9 cellular contexts compared by ENCODE assay signal in the genomic region with DNA sequence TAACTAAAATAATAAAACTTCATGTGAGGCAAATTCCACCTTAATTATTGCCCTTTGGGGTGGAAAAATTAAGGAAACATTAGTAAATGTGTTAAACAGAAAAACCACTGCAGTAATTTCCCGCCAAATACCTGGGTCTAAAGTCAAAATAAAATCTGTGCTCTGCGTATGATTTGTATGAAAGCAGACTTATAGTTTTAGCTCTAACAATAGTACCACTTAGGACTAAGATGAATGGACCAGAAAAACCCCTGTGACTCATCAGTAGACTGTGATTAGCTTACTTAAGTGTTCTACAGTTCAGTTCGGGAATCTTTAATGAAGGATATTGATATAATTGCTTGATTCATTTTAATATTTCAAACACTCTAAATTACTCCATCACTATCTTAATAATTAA. TPM values are rescaled to one million over a fixed set of nuclear protein-coding genes. Genes with fewer than 3 reads are reported as not detected.
A peak's percentile ranks its signal among the peaks of the same experiment; 100 is the strongest.
DNase-seq lines count a peak whose midpoint lies in the region; ATAC-seq and TF ChIP-seq lines count a peak whose summit lies in the region.
"Had no signal": no experiment of that assay in that cellular context is flagged by ENCODE, and none has a peak within 500 bp of the region (broad histone marks: within the 10 kb centered on the region; RNA-seq: fewer than 3 reads in every experiment).

No MANE protein-coding gene starts in this region.

- peaks cover 46% of the 10 kb centered on the region for H3K4me1 ChIP-seq in smooth muscle cell (ENCODE audit: low read depth)

- H3K4me2 ChIP-seq in smooth muscle cell, result peak overlapping the region; percentile 67

- no peak overlapping the region for H2AFZ ChIP-seq in smooth muscle cell (ENCODE audit: low read depth)

- 32% methylated on average over 3 of the region's 3 CpGs for WGBS in smooth muscle cell (ENCODE audit: low lambda C conversion rate)

- H3K27ac ChIP-seq in smooth muscle cell (ENCODE audit: low read depth), result peak overlapping the region; percentile 97
- no peak overlapping the region for H3K27ac ChIP-seq in substantia nigra (ENCODE audit: low read depth, low read length, poor library complexity, severe bottlenecking)

- TF ChIP-seq CTCF in smooth muscle cell (IDR thresholded peaks at IDR 0.05; ENCODE audit: borderline replicate concordance, insufficient read depth, poor library complexity, severe bottlenecking), result no peak

- peak; percentile 7 for DNase-seq in NCI-H446 treated with DMSO at 0.1 percent for 48 hours (lab: John Stamatoyannopoulos, UW)
- no peak for DNase-seq in NCI-H446 (lab: John Stamatoyannopoulos, UW)
- peak; percentile 73 for DNase-seq in dermis blood vessel endothelial cell
- no peak for DNase-seq in smooth muscle cell (lab: John Stamatoyannopoulos, UW; ENCODE audit: unreplicated experiment)
- DNase-seq in LoVo (ENCODE audit: low spot score), result no peak
- DNase-seq in substantia nigra (lab: John Stamatoyannopoulos, UW), result no peak
- no peak for DNase-seq in NCI-H2171 (lab: John Stamatoyannopoulos, UW)
- DNase-seq: NCI-H1694 had no signal

- peaks cover 11% of the 10 kb centered on the region for H3K79me2 ChIP-seq in smooth muscle cell (ENCODE audit: low read depth)

- no peaks in the 10 kb centered on the region for H3K36me3 ChIP-seq in smooth muscle cell (ENCODE audit: low read depth)

- H3K9me3 ChIP-seq in smooth muscle cell (replicated peaks; ENCODE audit: low read depth), result no peaks in the 10 kb centered on the region

- H3K27me3 ChIP-seq in smooth muscle cell (ENCODE audit: low read depth), result no peaks in the 10 kb centered on the region

- no peak overlapping the region for H3K4me3 ChIP-seq in smooth muscle cell

- ATAC-seq in HG03565 (IDR thresholded peaks at IDR 0.05; ENCODE audit: unreplicated experiment), result peak; percentile 37

- no peaks in the 10 kb centered on the region for H4K20me1 ChIP-seq in smooth muscle cell (ENCODE audit: low read depth)

- peak overlapping the region; percentile 74 for H3K9ac ChIP-seq in smooth muscle cell (ENCODE audit: low read depth)

- H3F3A ChIP-seq in smooth muscle cell (ENCODE audit: low read depth), result peaks cover 34% of the 10 kb centered on the region

RNA-seq across cellular contexts. Expression of gene C1orf105, which starts 23.3 kb away (rescaled TPM):
- total RNA-seq in dermis blood vessel endothelial cell, result not detected in 2 replicates
- not detected in 2 replicates for total RNA-seq in smooth muscle cell
- 0.24 TPM in 1 of 2 replicates, not detected in the other for polyA plus RNA-seq in smooth muscle cell

RNA-seq across cellular contexts. Expression of gene PIGC, which starts 46.6 kb away (rescaled TPM):
- total RNA-seq in dermis blood vessel endothelial cell (13.6 and 17.9 TPM in 2 replicates), smooth muscle cell (25.3 and 28.9 TPM in 2 replicates)
- polyA plus RNA-seq in smooth muscle cell, result 32.0 and 41.1 TPM in 2 replicates

Comparison
In these comparisons a context has a peak if more than half of its experiments do, and no peak if none do; other contexts are left out.
1. DNase-seq: peak in NCI-H446 treated with DMSO at 0.1 percent for 48 hours (single experiment) and dermis blood vessel endothelial cell (single experiment); none in NCI-H446 (0 of 2), smooth muscle cell (single experiment), LoVo (single experiment), substantia nigra (0 of 49) and NCI-H2171 (single experiment).